Comparison of ENCODE assay signal across 1 cellular context in genomic region chr15:90994417-90995311, GRCh38.
TF ChIP-seq lines count a peak whose summit lies in the region.

A gene with protein sequence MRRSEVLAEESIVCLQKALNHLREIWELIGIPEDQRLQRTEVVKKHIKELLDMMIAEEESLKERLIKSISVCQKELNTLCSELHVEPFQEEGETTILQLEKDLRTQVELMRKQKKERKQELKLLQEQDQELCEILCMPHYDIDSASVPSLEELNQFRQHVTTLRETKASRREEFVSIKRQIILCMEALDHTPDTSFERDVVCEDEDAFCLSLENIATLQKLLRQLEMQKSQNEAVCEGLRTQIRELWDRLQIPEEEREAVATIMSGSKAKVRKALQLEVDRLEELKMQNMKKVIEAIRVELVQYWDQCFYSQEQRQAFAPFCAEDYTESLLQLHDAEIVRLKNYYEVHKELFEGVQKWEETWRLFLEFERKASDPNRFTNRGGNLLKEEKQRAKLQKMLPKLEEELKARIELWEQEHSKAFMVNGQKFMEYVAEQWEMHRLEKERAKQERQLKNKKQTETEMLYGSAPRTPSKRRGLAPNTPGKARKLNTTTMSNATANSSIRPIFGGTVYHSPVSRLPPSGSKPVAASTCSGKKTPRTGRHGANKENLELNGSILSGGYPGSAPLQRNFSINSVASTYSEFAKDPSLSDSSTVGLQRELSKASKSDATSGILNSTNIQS (minus strand): TSS chr15:90994535. CDS start chr15:90994417, 118 bp downstream.

TF ChIP-seq in HepG2, 621 proteins besides CTCF, POLR2A, EP300 and RAD21 (continued from another document and continues in another):
- TF ChIP-seq CSRNP2 (CRISPR knock-in tag; conservative IDR thresholded peaks at IDR 0.05; ENCODE audit: low read depth) (no peak), POGZ (CRISPR knock-in tag; IDR thresholded peaks at IDR 0.05) (peak; percentile 94), KLF12 (CRISPR knock-in tag; IDR thresholded peaks at IDR 0.05; ENCODE audit: borderline replicate concordance) (no peak; the same call in 1 of the 2 replicates), NPAS2 (CRISPR knock-in tag; IDR thresholded peaks at IDR 0.05; ENCODE audit: borderline replicate concordance) (no peak), YEATS4 (CRISPR knock-in tag; IDR thresholded peaks at IDR 0.05; ENCODE audit: borderline replicate concordance) (peak; percentile 90), NCOA1 (CRISPR knock-in tag; IDR thresholded peaks at IDR 0.05) (no peak), RFXANK (CRISPR knock-in tag; IDR thresholded peaks at IDR 0.05) (no peak), CREM (IDR thresholded peaks at IDR 0.05) (peak; percentile 88), CREM (CRISPR knock-in tag; IDR thresholded peaks at IDR 0.05) (peak; percentile 68; the same call in 1 of the 2 replicates), REL (CRISPR knock-in tag; conservative IDR thresholded peaks at IDR 0.05) (no peak), ZNF788 (CRISPR knock-in tag; IDR thresholded peaks at IDR 0.05; ENCODE audit: borderline replicate concordance) (peak; percentile 80; the same call in 1 of the 2 replicates), MTA1 (CRISPR knock-in tag; IDR thresholded peaks at IDR 0.05; ENCODE audit: borderline replicate concordance) (peak; percentile 66; the same call in 1 of the 2 replicates), ZSCAN20 (CRISPR knock-in tag; IDR thresholded peaks at IDR 0.05; ENCODE audit: borderline replicate concordance) (no peak), STAG1 (CRISPR knock-in tag; IDR thresholded peaks at IDR 0.05) (no peak), GLMP (CRISPR knock-in tag; IDR thresholded peaks at IDR 0.05; ENCODE audit: borderline replicate concordance) (no peak), PHF8 (CRISPR knock-in tag; IDR thresholded peaks at IDR 0.05) (peak; percentile 90), REPIN1 (CRISPR knock-in tag; IDR thresholded peaks at IDR 0.05; ENCODE audit: borderline replicate concordance, low read depth) (peak; percentile 76), FOXA1 (IDR thresholded peaks at IDR 0.05) (no peak), FOXA1 (CRISPR knock-in tag; IDR thresholded peaks at IDR 0.05) (no peak), RXRB (CRISPR knock-in tag; IDR thresholded peaks at IDR 0.05; ENCODE audit: borderline replicate concordance) (peak; percentile 36; the same call in 1 of the 2 replicates), HINFP (CRISPR knock-in tag; IDR thresholded peaks at IDR 0.05; ENCODE audit: low read depth) (no peak), ZNF496 (CRISPR knock-in tag; IDR thresholded peaks at IDR 0.05; ENCODE audit: insufficient replicate concordance) (no peak), MTA3 (CRISPR knock-in tag; IDR thresholded peaks at IDR 0.05) (no peak), JUN (CRISPR knock-in tag; IDR thresholded peaks at IDR 0.05) (peak; percentile 91), NR0B2 (CRISPR knock-in tag; IDR thresholded peaks at IDR 0.05) (no peak), ZZZ3 (CRISPR knock-in tag; IDR thresholded peaks at IDR 0.05; ENCODE audit: borderline replicate concordance) (no peak; the same call in 1 of the 2 replicates), HNRNPUL1 (IDR thresholded peaks at IDR 0.05; ENCODE audit: low read depth, low read length) (peak; percentile 72; the same call in 1 of the 2 replicates), PRMT3 (CRISPR knock-in tag; IDR thresholded peaks at IDR 0.05; ENCODE audit: borderline replicate concordance, low read depth) (peak; percentile 75; the same call in 1 of the 2 replicates), ZNF746 (CRISPR knock-in tag; IDR thresholded peaks at IDR 0.05) (no peak; the same call in 1 of the 2 replicates), PRPF4 (IDR thresholded peaks at IDR 0.05; ENCODE audit: low read depth, low read length, poor library complexity, severe bottlenecking) (no peak), ZNF335 (CRISPR knock-in tag; IDR thresholded peaks at IDR 0.05) (no peak), SMAD1 (CRISPR knock-in tag; IDR thresholded peaks at IDR 0.05; ENCODE audit: borderline replicate concordance, low read depth) (no peak), ZMYM2 (CRISPR knock-in tag; IDR thresholded peaks at IDR 0.05) (0 out of 2 replicates have a peak, but pooled peaks have one; percentile 15), CBFB (CRISPR knock-in tag; IDR thresholded peaks at IDR 0.05) (peak; percentile 74; the same call in 1 of the 2 replicates), XBP1 (CRISPR knock-in tag; IDR thresholded peaks at IDR 0.05) (peak; percentile 39; the same call in 1 of the 2 replicates), E2F5 (CRISPR knock-in tag; conservative IDR thresholded peaks at IDR 0.05) (peak; percentile 98), NR2F2 (IDR thresholded peaks at IDR 0.05; ENCODE audit: borderline replicate concordance, low read depth) (peak; percentile 12; the same call in 1 of the 2 replicates), ATF7 (IDR thresholded peaks at IDR 0.05) (peak; percentile 100), ATF7 (CRISPR knock-in tag; IDR thresholded peaks at IDR 0.05) (peak; percentile 98), ZNF20 (CRISPR knock-in tag; IDR thresholded peaks at IDR 0.05) (no peak)
- TF ChIP-seq, protein P1, sequence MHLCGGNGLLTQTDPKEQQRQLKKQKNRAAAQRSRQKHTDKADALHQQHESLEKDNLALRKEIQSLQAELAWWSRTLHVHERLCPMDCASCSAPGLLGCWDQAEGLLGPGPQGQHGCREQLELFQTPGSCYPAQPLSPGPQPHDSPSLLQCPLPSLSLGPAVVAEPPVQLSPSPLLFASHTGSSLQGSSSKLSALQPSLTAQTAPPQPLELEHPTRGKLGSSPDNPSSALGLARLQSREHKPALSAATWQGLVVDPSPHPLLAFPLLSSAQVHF (CRISPR knock-in tag; IDR thresholded peaks at IDR 0.05) = peak; percentile 67; the same call in 1 of the 2 replicates
- TF ChIP-seq, protein P2, sequence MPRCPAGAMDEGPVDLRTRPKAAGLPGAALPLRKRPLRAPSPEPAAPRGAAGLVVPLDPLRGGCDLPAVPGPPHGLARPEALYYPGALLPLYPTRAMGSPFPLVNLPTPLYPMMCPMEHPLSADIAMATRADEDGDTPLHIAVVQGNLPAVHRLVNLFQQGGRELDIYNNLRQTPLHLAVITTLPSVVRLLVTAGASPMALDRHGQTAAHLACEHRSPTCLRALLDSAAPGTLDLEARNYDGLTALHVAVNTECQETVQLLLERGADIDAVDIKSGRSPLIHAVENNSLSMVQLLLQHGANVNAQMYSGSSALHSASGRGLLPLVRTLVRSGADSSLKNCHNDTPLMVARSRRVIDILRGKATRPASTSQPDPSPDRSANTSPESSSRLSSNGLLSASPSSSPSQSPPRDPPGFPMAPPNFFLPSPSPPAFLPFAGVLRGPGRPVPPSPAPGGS (CRISPR knock-in tag; IDR thresholded peaks at IDR 0.05) = no peak
- TF ChIP-seq, protein P3, sequence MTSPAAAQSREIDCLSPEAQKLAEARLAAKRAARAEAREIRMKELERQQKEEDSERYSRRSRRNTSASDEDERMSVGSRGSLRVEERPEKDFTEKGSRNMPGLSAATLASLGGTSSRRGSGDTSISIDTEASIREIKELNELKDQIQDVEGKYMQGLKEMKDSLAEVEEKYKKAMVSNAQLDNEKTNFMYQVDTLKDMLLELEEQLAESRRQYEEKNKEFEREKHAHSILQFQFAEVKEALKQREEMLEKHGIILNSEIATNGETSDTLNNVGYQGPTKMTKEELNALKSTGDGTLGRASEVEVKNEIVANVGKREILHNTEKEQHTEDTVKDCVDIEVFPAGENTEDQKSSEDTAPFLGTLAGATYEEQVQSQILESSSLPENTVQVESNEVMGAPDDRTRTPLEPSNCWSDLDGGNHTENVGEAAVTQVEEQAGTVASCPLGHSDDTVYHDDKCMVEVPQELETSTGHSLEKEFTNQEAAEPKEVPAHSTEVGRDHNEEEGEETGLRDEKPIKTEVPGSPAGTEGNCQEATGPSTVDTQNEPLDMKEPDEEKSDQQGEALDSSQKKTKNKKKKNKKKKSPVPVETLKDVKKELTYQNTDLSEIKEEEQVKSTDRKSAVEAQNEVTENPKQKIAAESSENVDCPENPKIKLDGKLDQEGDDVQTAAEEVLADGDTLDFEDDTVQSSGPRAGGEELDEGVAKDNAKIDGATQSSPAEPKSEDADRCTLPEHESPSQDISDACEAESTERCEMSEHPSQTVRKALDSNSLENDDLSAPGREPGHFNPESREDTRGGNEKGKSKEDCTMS (CRISPR knock-in tag; conservative IDR thresholded peaks at IDR 0.05) = no peak
- TF ChIP-seq, protein P4, sequence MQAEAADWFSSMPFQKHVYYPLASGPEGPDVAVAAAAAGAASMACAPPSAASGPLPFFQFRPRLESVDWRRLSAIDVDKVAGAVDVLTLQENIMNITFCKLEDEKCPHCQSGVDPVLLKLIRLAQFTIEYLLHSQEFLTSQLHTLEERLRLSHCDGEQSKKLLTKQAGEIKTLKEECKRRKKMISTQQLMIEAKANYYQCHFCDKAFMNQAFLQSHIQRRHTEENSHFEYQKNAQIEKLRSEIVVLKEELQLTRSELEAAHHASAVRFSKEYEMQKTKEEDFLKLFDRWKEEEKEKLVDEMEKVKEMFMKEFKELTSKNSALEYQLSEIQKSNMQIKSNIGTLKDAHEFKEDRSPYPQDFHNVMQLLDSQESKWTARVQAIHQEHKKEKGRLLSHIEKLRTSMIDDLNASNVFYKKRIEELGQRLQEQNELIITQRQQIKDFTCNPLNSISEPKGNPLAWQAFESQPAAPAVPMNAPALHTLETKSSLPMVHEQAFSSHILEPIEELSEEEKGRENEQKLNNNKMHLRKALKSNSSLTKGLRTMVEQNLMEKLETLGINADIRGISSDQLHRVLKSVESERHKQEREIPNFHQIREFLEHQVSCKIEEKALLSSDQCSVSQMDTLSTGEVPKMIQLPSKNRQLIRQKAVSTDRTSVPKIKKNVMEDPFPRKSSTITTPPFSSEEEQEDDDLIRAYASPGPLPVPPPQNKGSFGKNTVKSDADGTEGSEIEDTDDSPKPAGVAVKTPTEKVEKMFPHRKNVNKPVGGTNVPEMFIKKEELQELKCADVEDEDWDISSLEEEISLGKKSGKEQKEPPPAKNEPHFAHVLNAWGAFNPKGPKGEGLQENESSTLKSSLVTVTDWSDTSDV (CRISPR knock-in tag; IDR thresholded peaks at IDR 0.05) = no peak; the same call in 1 of the 2 replicates
- TF ChIP-seq, protein P5, sequence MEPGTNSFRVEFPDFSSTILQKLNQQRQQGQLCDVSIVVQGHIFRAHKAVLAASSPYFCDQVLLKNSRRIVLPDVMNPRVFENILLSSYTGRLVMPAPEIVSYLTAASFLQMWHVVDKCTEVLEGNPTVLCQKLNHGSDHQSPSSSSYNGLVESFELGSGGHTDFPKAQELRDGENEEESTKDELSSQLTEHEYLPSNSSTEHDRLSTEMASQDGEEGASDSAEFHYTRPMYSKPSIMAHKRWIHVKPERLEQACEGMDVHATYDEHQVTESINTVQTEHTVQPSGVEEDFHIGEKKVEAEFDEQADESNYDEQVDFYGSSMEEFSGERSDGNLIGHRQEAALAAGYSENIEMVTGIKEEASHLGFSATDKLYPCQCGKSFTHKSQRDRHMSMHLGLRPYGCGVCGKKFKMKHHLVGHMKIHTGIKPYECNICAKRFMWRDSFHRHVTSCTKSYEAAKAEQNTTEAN (CRISPR knock-in tag; conservative IDR thresholded peaks at IDR 0.05) = 0 out of 2 replicates have a peak, but pooled peaks have one; percentile 52
